ENCODE assay signal across 8 cellular contexts in genomic region chr7:157339777-157340677, GRCh38. TPM values are rescaled to one million over a fixed set of nuclear protein-coding genes. Genes with fewer than 3 reads are reported as not detected.
DNase-seq lines count a peak whose midpoint lies in the region; ATAC-seq and TF ChIP-seq lines count a peak whose summit lies in the region.

No MANE protein-coding gene starts in this region.

- H3K4me1 ChIP-seq in left ventricle myocardium inferior: peaks cover 88% of the 10 kb centered on the region

- no peaks in the 10 kb centered on the region for H3K36me3 ChIP-seq in left ventricle myocardium inferior

- H3K4me3 ChIP-seq in left ventricle myocardium inferior: peak overlapping the region; percentile 79

- H3K27me3 ChIP-seq in left ventricle myocardium inferior (ENCODE audit: low read depth): no peaks in the 10 kb centered on the region

- H3K27ac ChIP-seq in 22Rv1: no peak overlapping the region
- H3K27ac ChIP-seq in left ventricle myocardium inferior (replicated peaks): peak overlapping the region; percentile 91

- DNase-seq in KG1 (lab: John Stamatoyannopoulos, UW) (peak; percentile 79), T follicular helper cell (ENCODE audit: low read depth) (peak; percentile 57), amniotic epithelial cell (ENCODE audit: low read depth) (peak; percentile 64), left ventricle myocardium inferior (peak; percentile 60), sciatic nerve (ENCODE audit: low spot score) (peak; percentile 73)

- H3K9me3 ChIP-seq in left ventricle myocardium inferior (replicated peaks): no peaks in the 10 kb centered on the region

- ATAC-seq in sciatic nerve (no peak), GM19328 (IDR thresholded peaks at IDR 0.05; ENCODE audit: unreplicated experiment) (no peak)

- intact Hi-C loops in left ventricle myocardium inferior (cut with micrococcal nuclease) (loop anchor here (10.0 kb wide), 1 partner anchor 55 kb away; no protein-coding TSS in a partner anchor), sciatic nerve (cut with DNase I) (no loop called here)

- TF ChIP-seq CTCF in 22Rv1 (IDR thresholded peaks at IDR 0.05) (peak; percentile 98), GM12801 (IDR thresholded peaks at IDR 0.05; ENCODE audit: extremely low read depth, insufficient read length) (peak; percentile 36), left ventricle myocardium inferior (IDR thresholded peaks at IDR 0.05; ENCODE audit: borderline replicate concordance) (peak; percentile 95)

RNA-seq across cellular contexts. Expression of gene DNAJB6, which starts 3.2 kb away (rescaled TPM):
- 211 TPM for total RNA-seq in left ventricle myocardium inferior
- total RNA-seq in sciatic nerve: 129 TPM

Comparison
In these comparisons a context has a peak if more than half of its experiments do, and no peak if none do; other contexts are left out.
1. CTCF ChIP-seq: peak in every context shown above with its lines; median percentile 98 in 22Rv1; 95 in left ventricle myocardium inferior; 36 in GM12801.